22 cellular contexts compared by ENCODE assay signal in the genomic region with DNA sequence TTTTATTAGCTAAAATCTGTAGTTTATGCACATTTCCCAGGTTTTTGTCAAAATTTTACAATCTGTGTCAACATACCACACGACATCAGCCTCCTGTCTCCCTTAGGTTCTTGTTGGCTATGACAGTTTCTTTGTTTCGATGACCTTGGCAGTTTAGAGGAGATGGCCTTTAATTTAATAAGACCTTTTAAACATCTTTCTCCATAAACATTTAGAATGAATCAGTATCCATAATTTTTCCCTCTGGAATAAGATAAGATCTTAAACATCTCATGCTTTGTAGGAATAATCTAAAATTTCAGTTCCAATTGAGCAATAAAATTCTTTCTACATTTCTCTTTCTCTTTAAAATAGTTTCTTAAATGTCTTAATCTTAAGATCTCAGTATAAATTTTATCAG. TPM values are rescaled to one million over a fixed set of nuclear protein-coding genes. Genes with fewer than 3 reads are reported as not detected.
DNase-seq lines count a peak whose midpoint lies in the region; ATAC-seq and TF ChIP-seq lines count a peak whose summit lies in the region.
"Had no signal": no experiment of that assay in that cellular context is flagged by ENCODE, and none has a peak within 500 bp of the region (broad histone marks: within the 10 kb centered on the region; RNA-seq: fewer than 3 reads in every experiment).

No MANE protein-coding gene starts in this region.

- intact Hi-C loops in esophagus muscularis mucosa (cut with DNase I) (loop anchor here (2.0 kb wide), 1 partner anchor 29 kb away; a partner anchor contains a TSS), gastrocnemius medialis (cut with DNase I; ENCODE audit: low total_unique reads) (loop anchor here (1.0 to 2.0 kb wide), 3 partner anchors 71 to 227 kb away; a partner anchor contains a TSS), thyroid gland (cut with DNase I) (no loop called here)

- no peak for TF ChIP-seq EP300 in esophagus muscularis mucosa (IDR thresholded peaks at IDR 0.05)

- H3K27me3 ChIP-seq in SJSA1 (replicated peaks): 0 out of 2 replicates have a peak, but pooled peaks cover under 1% of the 10 kb centered on the region
- H3K27me3 ChIP-seq in esophagus muscularis mucosa: no peaks in the 10 kb centered on the region
- no peaks in the 10 kb centered on the region for H3K27me3 ChIP-seq in gastrocnemius medialis
- H3K27me3 ChIP-seq in thyroid gland: no peaks in the 10 kb centered on the region
- H3K27me3 ChIP-seq: colonic mucosa, Peyer's patch had no signal

- TF ChIP-seq CTCF in esophagus muscularis mucosa (IDR thresholded peaks at IDR 0.05) (no peak), gastrocnemius medialis (IDR thresholded peaks at IDR 0.05 in 4 of 5, conservative IDR thresholded peaks at IDR 0.05 in 1 of 5) (no peak), GM13977 (IDR thresholded peaks at IDR 0.05; ENCODE audit: extremely low read depth, insufficient read depth, missing control alignments) (no peak), thyroid gland (IDR thresholded peaks at IDR 0.05) (no peak)

- no peak for ATAC-seq in gastrocnemius medialis
- ATAC-seq: GM23338; naive thymus-derived CD4-positive, alpha-beta T cell had no signal

- WGBS in esophagus muscularis mucosa: 96% methylated on average over 2 of the region's 2 CpGs
- 88 to 93% methylated on average over 2 of the region's 2 CpGs for WGBS in thyroid gland, 2 donors

- H3K9me3 ChIP-seq in SJSA1 (replicated peaks): no peaks in the 10 kb centered on the region
- no peaks in the 10 kb centered on the region for H3K9me3 ChIP-seq in esophagus muscularis mucosa
- H3K9me3 ChIP-seq in gastrocnemius medialis: no peaks in the 10 kb centered on the region
- H3K9me3 ChIP-seq in thyroid gland: no peaks in the 10 kb centered on the region
- H3K9me3 ChIP-seq: colonic mucosa, Peyer's patch had no signal

- no peaks in the 10 kb centered on the region for H3K36me3 ChIP-seq in SJSA1
- H3K36me3 ChIP-seq in esophagus muscularis mucosa: no peaks in the 10 kb centered on the region
- H3K36me3 ChIP-seq in gastrocnemius medialis: no peaks in the 10 kb centered on the region
- no peaks in the 10 kb centered on the region for H3K36me3 ChIP-seq in thyroid gland
- H3K36me3 ChIP-seq: colonic mucosa, Peyer's patch had no signal

- H3K4me3 ChIP-seq in SJSA1 (no peak overlapping the region), esophagus muscularis mucosa (no peak overlapping the region), gastrocnemius medialis (no peak overlapping the region), thyroid gland (replicated peaks in 1 of 3) (no peak overlapping the region)
- H3K4me3 ChIP-seq: colonic mucosa, GM23338, lung, Peyer's patch had no signal

- TF ChIP-seq POLR2A in esophagus muscularis mucosa (IDR thresholded peaks at IDR 0.05; ENCODE audit: low read depth): no peak
- TF ChIP-seq POLR2A in gastrocnemius medialis (IDR thresholded peaks at IDR 0.05): no peak
- TF ChIP-seq POLR2A in thyroid gland (IDR thresholded peaks at IDR 0.05): no peak

- H3K4me1 ChIP-seq in SJSA1 (replicated peaks): peaks cover 18% of the 10 kb centered on the region
- peaks cover 19 to 21% (median 19%) of the 10 kb centered on the region in 4 donors for H3K4me1 ChIP-seq in esophagus muscularis mucosa
- H3K4me1 ChIP-seq in gastrocnemius medialis: peaks cover 10 to 21% of the 10 kb centered on the region in 2 donors
- peaks cover 0 to 5% of the 10 kb centered on the region in 2 donors for H3K4me1 ChIP-seq in thyroid gland
- H3K4me1 ChIP-seq: colonic mucosa, parathyroid adenoma, Peyer's patch had no signal

- in situ Hi-C loops in gastrocnemius medialis (cut with MboI; ENCODE audit: low sequenced_read_pairs in 4 of 4) (no loop called here), GM13977 (cut with MboI; ENCODE audit: low pct_unique_long_range_greater_than_20kb, low sequenced_read_pairs, unreplicated experiment) (no loop called here)

- H3K27ac ChIP-seq in SJSA1 (peak overlapping the region; percentile 84; the same call in 1 of the 2 replicates), esophagus muscularis mucosa (replicated peaks in 1 of 4) (peak overlapping the region; percentile 77 to 83 (median 82)), gastrocnemius medialis (peak overlapping the region; percentile 85 to 92 (median 86)), thyroid gland (no peak overlapping the region)
- H3K27ac ChIP-seq: colonic mucosa had no signal

- DNase-seq in GM04503 (ENCODE audit: low read depth) (peak; percentile 24), SJSA1 (ENCODE audit: low read depth in 1 of 2, low spot score in 2 of 2) (no peak), esophagus muscularis mucosa (ENCODE audit: extremely low spot score) (no peak), gastrocnemius medialis (no peak), GM13977 (ENCODE audit: low spot score) (no peak), SHP77 treated with DMSO at 0.1 percent for 48 hours (lab: John Stamatoyannopoulos, UW) (no peak), thyroid gland (no peak)
- DNase-seq: activated CD4-positive, alpha-beta memory T cell treated with anti-CD3 and anti-CD28 coated beads for 36 hours; activated naive CD4-positive, alpha-beta T cell treated with anti-CD3 and anti-CD28 coated beads for 36 hours; activated T-cell treated with anti-CD3 and anti-CD28 coated beads, Interleukin-2, amount 50 U/mL, for 1 hour; C1 segment of cervical spinal cord; colonic mucosa; glutamatergic neuron; immature natural killer cell; naive thymus-derived CD4-positive, alpha-beta T cell; NCI-H1436; Peyer's patch; small intestine; stimulated activated CD4-positive, alpha-beta T cell treated with anti-CD3 and anti-CD28 coated beads, Interleukin-4, amount 100 ng/mL, for 24 hours had no signal

RNA-seq across cellular contexts. Expression of a gene that starts 28.7 kb away (rescaled TPM):
- total RNA-seq in SJSA1 (2014; rRNA removed; shearing (Covaris generic)): 39.3 and 51.3 TPM in 2 replicates
- total RNA-seq in esophagus muscularis mucosa: 100 to 1,000 TPM in 1 of 4 donors, 10 to 100 TPM in 3; 81.8 to 108 (median 87.4) TPM
- 100 to 1,000 TPM in 2 of 4 donors, 10 to 100 TPM in 2; 81.0 to 115 (median 95.3) TPM for total RNA-seq in gastrocnemius medialis
- total RNA-seq in thyroid gland: 100 to 1,000 TPM; 104 to 299 (median 116) TPM

Comparison
In these comparisons a context has a peak if more than half of its experiments do, and no peak if none do; other contexts are left out.
1. H3K27ac ChIP-seq: peak in SJSA1 (single experiment), esophagus muscularis mucosa (4 of 4) and gastrocnemius medialis (4 of 4); none in thyroid gland (0 of 3).